ENCODE assay signal across 6 cellular contexts in the genomic region with DNA sequence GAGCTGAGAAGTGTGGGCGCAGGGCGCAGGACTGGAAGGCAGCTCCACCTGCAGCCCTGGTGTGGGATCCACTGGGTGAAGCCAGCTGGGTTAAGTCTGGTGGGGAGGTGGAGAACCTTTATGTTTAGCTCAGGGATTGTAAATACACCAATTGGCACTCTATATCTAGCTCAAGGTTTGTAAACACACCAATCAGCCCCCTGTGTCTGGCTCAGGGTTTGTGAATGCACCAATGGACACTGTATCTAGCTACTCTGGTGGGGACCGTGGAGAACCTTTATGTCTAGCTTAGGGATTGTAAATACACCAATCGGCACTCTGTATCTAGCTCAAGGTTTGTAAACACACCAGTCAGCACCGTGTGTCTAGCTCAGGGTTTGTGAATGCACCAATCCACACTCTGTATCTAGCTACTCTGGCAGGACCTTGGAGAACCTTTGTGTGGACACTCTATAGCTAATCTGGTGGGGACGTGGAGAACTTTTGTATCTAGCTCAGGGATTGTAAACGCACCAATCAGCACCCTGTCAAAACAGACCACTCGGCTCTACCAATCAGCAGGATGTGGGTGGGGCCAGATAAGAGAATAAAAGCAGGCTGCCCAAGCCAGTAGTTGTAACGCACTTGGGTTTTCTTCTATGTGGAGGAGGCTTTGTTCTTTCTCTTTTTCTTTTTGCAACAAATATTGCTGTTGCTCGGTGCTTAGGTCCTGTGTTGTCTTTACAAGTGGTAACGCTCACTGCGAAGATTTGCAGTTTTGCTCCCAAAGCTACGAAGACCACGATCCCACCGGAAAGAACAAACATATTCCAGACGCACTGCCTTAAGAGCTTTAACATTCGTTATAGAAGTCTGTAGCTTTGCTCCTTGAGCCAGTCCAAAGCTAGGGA. TPM values are rescaled to one million over a fixed set of nuclear protein-coding genes. Genes with fewer than 3 reads are reported as not detected.
DNase-seq lines count a peak whose midpoint lies in the region; ATAC-seq, FAIRE-seq and TF ChIP-seq lines count a peak whose summit lies in the region.
"Not testable (repeated sequence)": the region's sequence is repeated elsewhere in the genome, so short reads cannot be mapped to it uniquely, and the experiment has no call there.

No MANE protein-coding gene starts in this region.

- in situ Hi-C loops in HepG2 (cut with HindIII; ENCODE audit: extremely low pct_ligation_motif_present, low pct_unique_long_range_greater_than_20kb): not testable (repeated sequence)

- POLR2A ChIA-PET in WTC11 (lab: Charles Lee): interaction anchor here (4.5 kb wide), 1 partner anchor 26 kb away, joined by 43 read pairs; the partner anchor contains the start of gene TMEM14B
- POLR2A ChIA-PET in HepG2 (lab: Yijun Ruan, JAX): interaction anchor here (0.6 to 6.6 kb wide), 22 partner anchors 10 to 1288 kb away, joined by 3 to 332 read pairs (median 6); partner anchors contain the start of genes C6orf52, GCNT2, PAK1IP1 and TMEM14B

- not testable (repeated sequence) for TF ChIP-seq CTCF in NB4 (IDR thresholded peaks at IDR 0.05; ENCODE audit: low read depth, low read length); WTC11 (IDR thresholded peaks at IDR 0.05)
- peak; percentile 51; the same call in 1 of the 2 replicates for TF ChIP-seq CTCF in HepG2 (CRISPR knock-in tag; IDR thresholded peaks at IDR 0.05)

- not testable (repeated sequence) for H3K27me3 ChIP-seq in CD4-positive, CD25-positive, alpha-beta regulatory T cell (ENCODE audit: control insufficient read depth, insufficient read depth, low read length); HepG2 (ENCODE audit: control insufficient read depth in 1 of 2, insufficient read depth in 2 of 2, low read length in 2 of 2); skeletal muscle satellite cell (ENCODE audit: control insufficient read depth, insufficient read depth, low read length)

- TF ChIP-seq POLR2A in NB4 (IDR thresholded peaks at IDR 0.05; ENCODE audit: extremely low read depth, insufficient read length): not testable (repeated sequence)
- TF ChIP-seq POLR2A in HepG2 (IDR thresholded peaks at IDR 0.05; ENCODE audit: insufficient read depth in 1 of 2, low read depth in 2 of 2, low read length in 2 of 2): peak; percentile 86 to 96

- not testable (repeated sequence) for H3K36me3 Mint-ChIP-seq in CD4-positive, CD25-positive, alpha-beta regulatory T cell
- H3K36me3 Mint-ChIP-seq in WTC11: peaks cover 29% of the 10 kb centered on the region
- peaks cover 11% of the 10 kb centered on the region for H3K36me3 Mint-ChIP-seq in central memory CD8-positive, alpha-beta T cell (ENCODE audit: insufficient read depth)

- H3K27me3 Mint-ChIP-seq in CD4-positive, CD25-positive, alpha-beta regulatory T cell; WTC11 (ENCODE audit: low read depth); central memory CD8-positive, alpha-beta T cell: not testable (repeated sequence)

- not testable (repeated sequence) for H2AFZ ChIP-seq in HepG2 (ENCODE audit: low read length)

- H3K9me3 ChIP-seq in CD4-positive, CD25-positive, alpha-beta regulatory T cell (ENCODE audit: control insufficient read depth in 2 of 2, low read length in 2 of 2); skeletal muscle satellite cell (replicated peaks; ENCODE audit: low read length): not testable (repeated sequence)
- H3K9me3 ChIP-seq in HepG2 (ENCODE audit: low read length): peaks cover 15% of the 10 kb centered on the region

- H3K4me2 ChIP-seq in HepG2 (ENCODE audit: low read depth, low read length): peak overlapping the region; percentile 84
- peak overlapping the region; percentile 91 for H3K4me2 ChIP-seq in skeletal muscle satellite cell (ENCODE audit: low read length)

- peaks cover 14 to 59% (median 42%) of the 10 kb centered on the region in 4 donors for H3K4me1 Mint-ChIP-seq in CD4-positive, CD25-positive, alpha-beta regulatory T cell
- H3K4me1 Mint-ChIP-seq in WTC11: peaks cover 28% of the 10 kb centered on the region
- peaks cover 49% of the 10 kb centered on the region for H3K4me1 Mint-ChIP-seq in central memory CD8-positive, alpha-beta T cell

- peak overlapping the region; percentile 57 for H3K4me3 ChIP-seq in CD4-positive, CD25-positive, alpha-beta regulatory T cell (ENCODE audit: low read depth, low read length)
- H3K4me3 ChIP-seq in NB4 (ENCODE audit: low read depth, low read length) (peak overlapping the region; percentile 70), HepG2 (replicated peaks in 1 of 3; ENCODE audit: insufficient read depth in 1 of 3, low read depth in 2 of 3, low read length in 3 of 3) (peak overlapping the region; percentile 56 to 78 (median 70)), skeletal muscle satellite cell (ENCODE audit: low read length) (peak overlapping the region; percentile 77)

- TSS peak; percentile 67 for BruUV-seq in HepG2 (replicated peaks; lab: Mats Ljungman, UMichigan)

- DNase-seq in CD4-positive, CD25-positive, alpha-beta regulatory T cell; WTC11 (ENCODE audit: low spot score); central memory CD8-positive, alpha-beta T cell (ENCODE audit: low spot score in 2 of 2): not testable (repeated sequence)
- DNase-seq in NB4 (ENCODE audit: low read depth) (peak; percentile 66), HepG2 (ENCODE audit: low spot score) (peak; percentile 97)

- not testable (repeated sequence) for H4K20me1 ChIP-seq in HepG2 (ENCODE audit: insufficient read depth, low read length)

- not testable (repeated sequence) for H3K9me3 Mint-ChIP-seq in CD4-positive, CD25-positive, alpha-beta regulatory T cell; central memory CD8-positive, alpha-beta T cell
- peaks cover 30% of the 10 kb centered on the region for H3K9me3 Mint-ChIP-seq in WTC11

- not testable (repeated sequence) for H3K36me3 ChIP-seq in CD4-positive, CD25-positive, alpha-beta regulatory T cell (ENCODE audit: control insufficient read depth, insufficient read depth, low read length)
- H3K36me3 ChIP-seq in HepG2 (replicated peaks in 1 of 2; ENCODE audit: control insufficient read depth in 1 of 2, insufficient read depth in 2 of 2, low read length in 2 of 2) (peaks cover 7 to 13% of the 10 kb centered on the region in 2 experiments), skeletal muscle satellite cell (ENCODE audit: insufficient read depth, low read length) (peaks cover 13% of the 10 kb centered on the region)

- peaks cover 25% of the 10 kb centered on the region for H3K79me2 ChIP-seq in HepG2 (ENCODE audit: insufficient read depth, low read length)

- H3K27ac ChIP-seq in CD4-positive, CD25-positive, alpha-beta regulatory T cell (ENCODE audit: insufficient read depth, low read length, poor library complexity, severe bottlenecking): peak overlapping the region; percentile 74
- peak overlapping the region; percentile 95 for H3K27ac ChIP-seq in HepG2 (ENCODE audit: extremely low read length, insufficient read depth, low read length)

- intact Hi-C loops in HepG2 (cut with micrococcal nuclease; ENCODE audit: unreplicated experiment): loop anchor here (1.0 kb wide), 1 partner anchor 27 kb away; the partner anchor contains the start of genes C6orf52 and PAK1IP1

- H3K4me1 ChIP-seq in CD4-positive, CD25-positive, alpha-beta regulatory T cell (ENCODE audit: control insufficient read depth, insufficient read depth, low read length, poor library complexity, severe bottlenecking): peaks cover 27% of the 10 kb centered on the region
- H3K4me1 ChIP-seq in HepG2 (ENCODE audit: insufficient read depth, low read length): peaks cover 34% of the 10 kb centered on the region
- peaks cover 18% of the 10 kb centered on the region for H3K4me1 ChIP-seq in skeletal muscle satellite cell (ENCODE audit: control insufficient read depth, insufficient read depth, low read length)

- H3K9ac ChIP-seq in HepG2 (ENCODE audit: insufficient read depth, low read depth, low read length) (peak overlapping the region; percentile 90), skeletal muscle satellite cell (ENCODE audit: low read depth, low read length) (peak overlapping the region; percentile 79)

- CTCF ChIA-PET in WTC11 (lab: Charles Lee): interaction anchor here (1.0 to 2.7 kb wide), 2 partner anchors 26 to 243 kb away, joined by 3 to 11 read pairs; partner anchors contain the start of gene TMEM14B
- CTCF ChIA-PET in HepG2 (lab: Yijun Ruan, JAX; ENCODE audit: low intra/inter-chr PET ratio, low total read pairs): not testable (repeated sequence)

- 36% methylated on average over 15 of the region's 17 CpGs for WGBS in HepG2 (ENCODE audit: low lambda C conversion rate)

- peak; percentile 13 to 20; a peak in 1 of 4 replicates for TF ChIP-seq EP300 in HepG2 (IDR thresholded peaks at IDR 0.05; ENCODE audit: low read depth in 2 of 2, low read length in 2 of 2)
- TF ChIP-seq EP300 in HepG2 (CRISPR knock-in tag; IDR thresholded peaks at IDR 0.05; ENCODE audit: borderline replicate concordance): 0 out of 2 replicates have a peak, but pooled peaks have one; percentile 39

- TF ChIP-seq RAD21 in HepG2 (CRISPR knock-in tag; IDR thresholded peaks at IDR 0.05): peak; percentile 40; the same call in 1 of the 2 replicates

- peak; percentile 39 for FAIRE-seq in HepG2 (lab: Jason Lieb, UNC)

- peak overlapping the region; percentile 93 to 99 (median 94) for H3K4me3 Mint-ChIP-seq in CD4-positive, CD25-positive, alpha-beta regulatory T cell
- H3K4me3 Mint-ChIP-seq in WTC11: peak overlapping the region; percentile 97
- H3K4me3 Mint-ChIP-seq in central memory CD8-positive, alpha-beta T cell: peak overlapping the region; percentile 91

- H3K27ac Mint-ChIP-seq in CD4-positive, CD25-positive, alpha-beta regulatory T cell: peak overlapping the region; percentile 79 to 94 (median 93)
- peak overlapping the region; percentile 99 for H3K27ac Mint-ChIP-seq in WTC11
- H3K27ac Mint-ChIP-seq in central memory CD8-positive, alpha-beta T cell (ENCODE audit: low read depth): peak overlapping the region; percentile 25

- not testable (repeated sequence) for ATAC-seq in CD4-positive, CD25-positive, alpha-beta regulatory T cell (ENCODE audit: low read depth in 2 of 2); WTC11; central memory CD8-positive, alpha-beta T cell (replicated peaks; ENCODE audit: extremely low read depth, poor library complexity, severe bottlenecking)
- ATAC-seq in HepG2: peak; percentile 19

RNA-seq across cellular contexts. Expression of gene TMEM14C, which starts 1.7 kb away (rescaled TPM):
- 15.7 TPM for total RNA-seq in CD4-positive, CD25-positive, alpha-beta regulatory T cell
- polyA plus RNA-seq in CD4-positive, CD25-positive, alpha-beta regulatory T cell: 100 to 1,000 TPM in 1 of 4 donors, 10 to 100 TPM in 3; 83.7 to 172 (median 89.2) TPM
- 103 to 122 TPM (median 119 TPM) in 3 replicates for total RNA-seq in WTC11 (2021)
- total RNA-seq in HepG2 (2016; rRNA removed; fragmentation: Illumina TruSeq; extraction: Trizol): 163 and 184 TPM in 2 replicates
- 87.4 and 106 TPM in 2 replicates for total RNA-seq in HepG2 (2016; cell fraction: cytosol; rRNA removed; fragmentation: Illumina TruSeq; extraction: Trizol; ENCODE audit: low read depth)
- total RNA-seq in HepG2 (2016; cell fraction: insoluble cytoplasmic fraction; rRNA removed; fragmentation: Illumina TruSeq; extraction: Trizol): 172 and 188 TPM in 2 replicates
- total RNA-seq in HepG2 (2016; cell fraction: membrane; rRNA removed; fragmentation: Illumina TruSeq; extraction: Trizol): 122 and 141 TPM in 2 replicates
- total RNA-seq in HepG2 (2016; cell fraction: nucleus; rRNA removed; fragmentation: Illumina TruSeq; extraction: Trizol): 137 and 149 TPM in 2 replicates
- polyA plus RNA-seq in HepG2 (2011; rRNA removed): 157 and 184 TPM in 2 replicates
- 179 and 195 TPM in 2 replicates for polyA plus RNA-seq in HepG2 (2011; cell fraction: cytosol; rRNA removed)
- 50.7 TPM in 2 replicates for polyA plus RNA-seq in HepG2 (2011; cell fraction: nucleus; rRNA removed)
- polyA plus RNA-seq in HepG2 (2012): 127 and 151 TPM in 2 replicates
- 93.8 and 119 TPM in 2 replicates for polyA plus RNA-seq in HepG2 (2016; cell fraction: cytosol; fragmentation: Illumina TruSeq; extraction: Trizol; ENCODE audit: low read depth)
- 155 and 169 TPM in 2 replicates for polyA plus RNA-seq in HepG2 (2016; cell fraction: insoluble cytoplasmic fraction; fragmentation: Illumina TruSeq; extraction: Trizol; ENCODE audit: low read depth)
- polyA plus RNA-seq in HepG2 (2016; cell fraction: membrane; fragmentation: Illumina TruSeq; extraction: Trizol; ENCODE audit: low read depth): 116 and 139 TPM in 2 replicates
- 215 and 223 TPM in 2 replicates for polyA plus RNA-seq in HepG2 (2016; cell fraction: nucleus; fragmentation: Illumina TruSeq; extraction: Trizol; ENCODE audit: insufficient read depth, low read depth)
- polyA minus RNA-seq in HepG2 (2011; rRNA and poly(A)+ RNA removed; ENCODE audit: low replicate concordance): 101 and 129 TPM in 2 replicates
- 36.3 and 44.5 TPM in 2 replicates for polyA minus RNA-seq in HepG2 (2011; cell fraction: cytosol; rRNA and poly(A)+ RNA removed)
- 24.2 and 24.3 TPM in 2 replicates for polyA minus RNA-seq in HepG2 (2011; cell fraction: nucleus; rRNA and poly(A)+ RNA removed)
- total RNA-seq in skeletal muscle satellite cell (2012; rRNA removed): 91.8 and 130 TPM in 2 replicates

RNA-seq across cellular contexts. Expression of gene TMEM14B, which starts 26.4 kb away (rescaled TPM):
- total RNA-seq in CD4-positive, CD25-positive, alpha-beta regulatory T cell: 48.8 TPM
- 100 to 1,000 TPM; 177 to 219 (median 209) TPM for polyA plus RNA-seq in CD4-positive, CD25-positive, alpha-beta regulatory T cell
- total RNA-seq in WTC11 (2021) (72.7 to 82.9 TPM (median 78.0 TPM) in 3 replicates), HepG2 (2016; rRNA removed; fragmentation: Illumina TruSeq; extraction: Trizol) (191 and 200 TPM in 2 replicates)
- 220 and 308 TPM in 2 replicates for total RNA-seq in HepG2 (2016; cell fraction: cytosol; rRNA removed; fragmentation: Illumina TruSeq; extraction: Trizol; ENCODE audit: low read depth)
- total RNA-seq in HepG2 (2016; cell fraction: insoluble cytoplasmic fraction; rRNA removed; fragmentation: Illumina TruSeq; extraction: Trizol): 192 and 194 TPM in 2 replicates
- 279 and 333 TPM in 2 replicates for total RNA-seq in HepG2 (2016; cell fraction: membrane; rRNA removed; fragmentation: Illumina TruSeq; extraction: Trizol)
- 116 and 125 TPM in 2 replicates for total RNA-seq in HepG2 (2016; cell fraction: nucleus; rRNA removed; fragmentation: Illumina TruSeq; extraction: Trizol)
- polyA plus RNA-seq in HepG2 (2011; rRNA removed): 86.9 and 133 TPM in 2 replicates
- 90.3 and 110 TPM in 2 replicates for polyA plus RNA-seq in HepG2 (2011; cell fraction: cytosol; rRNA removed)
- 36.1 and 45.4 TPM in 2 replicates for polyA plus RNA-seq in HepG2 (2011; cell fraction: nucleus; rRNA removed)
- polyA plus RNA-seq in HepG2 (2012): 61.8 and 116 TPM in 2 replicates
- polyA plus RNA-seq in HepG2 (2016; cell fraction: cytosol; fragmentation: Illumina TruSeq; extraction: Trizol; ENCODE audit: low read depth): 248 and 371 TPM in 2 replicates
- polyA plus RNA-seq in HepG2 (2016; cell fraction: insoluble cytoplasmic fraction; fragmentation: Illumina TruSeq; extraction: Trizol; ENCODE audit: low read depth): 171 and 177 TPM in 2 replicates
- polyA plus RNA-seq in HepG2 (2016; cell fraction: membrane; fragmentation: Illumina TruSeq; extraction: Trizol; ENCODE audit: low read depth): 243 and 316 TPM in 2 replicates
- polyA plus RNA-seq in HepG2 (2016; cell fraction: nucleus; fragmentation: Illumina TruSeq; extraction: Trizol; ENCODE audit: insufficient read depth, low read depth): 178 and 179 TPM in 2 replicates
- polyA minus RNA-seq in HepG2 (2011; rRNA and poly(A)+ RNA removed; ENCODE audit: low replicate concordance): 57.9 and 63.5 TPM in 2 replicates
- 22.6 and 28.8 TPM in 2 replicates for polyA minus RNA-seq in HepG2 (2011; cell fraction: cytosol; rRNA and poly(A)+ RNA removed)
- polyA minus RNA-seq in HepG2 (2011; cell fraction: nucleus; rRNA and poly(A)+ RNA removed): 64.8 and 69.5 TPM in 2 replicates
- 85.9 and 103 TPM in 2 replicates for total RNA-seq in skeletal muscle satellite cell (2012; rRNA removed)

RNA-seq across cellular contexts. Expression of gene PAK1IP1, which starts 26.4 kb away (rescaled TPM):
- total RNA-seq in CD4-positive, CD25-positive, alpha-beta regulatory T cell: 6.0 TPM
- 10 to 100 TPM; 12.2 to 14.4 (median 13.9) TPM for polyA plus RNA-seq in CD4-positive, CD25-positive, alpha-beta regulatory T cell
- total RNA-seq in WTC11 (2021): 24.8 to 30.4 TPM (median 24.9 TPM) in 3 replicates
- total RNA-seq in HepG2 (2016; rRNA removed; fragmentation: Illumina TruSeq; extraction: Trizol): 66.2 and 106 TPM in 2 replicates
- 11.9 and 13.2 TPM in 2 replicates for total RNA-seq in HepG2 (2016; cell fraction: cytosol; rRNA removed; fragmentation: Illumina TruSeq; extraction: Trizol; ENCODE audit: low read depth)
- 64.7 and 103 TPM in 2 replicates for total RNA-seq in HepG2 (2016; cell fraction: insoluble cytoplasmic fraction; rRNA removed; fragmentation: Illumina TruSeq; extraction: Trizol)
- 18.5 and 23.4 TPM in 2 replicates for total RNA-seq in HepG2 (2016; cell fraction: membrane; rRNA removed; fragmentation: Illumina TruSeq; extraction: Trizol)
- 27.0 and 28.3 TPM in 2 replicates for total RNA-seq in HepG2 (2016; cell fraction: nucleus; rRNA removed; fragmentation: Illumina TruSeq; extraction: Trizol)
- polyA plus RNA-seq in HepG2 (2011; rRNA removed): 17.0 and 23.4 TPM in 2 replicates
- 11.7 and 15.1 TPM in 2 replicates for polyA plus RNA-seq in HepG2 (2011; cell fraction: cytosol; rRNA removed)
- polyA plus RNA-seq in HepG2 (2011; cell fraction: nucleus; rRNA removed): 5.6 and 6.6 TPM in 2 replicates
- polyA plus RNA-seq in HepG2 (2012): 21.1 and 24.1 TPM in 2 replicates
- polyA plus RNA-seq in HepG2 (2016; cell fraction: cytosol; fragmentation: Illumina TruSeq; extraction: Trizol; ENCODE audit: low read depth): 5.7 and 6.5 TPM in 2 replicates
- 92.1 and 98.0 TPM in 2 replicates for polyA plus RNA-seq in HepG2 (2016; cell fraction: insoluble cytoplasmic fraction; fragmentation: Illumina TruSeq; extraction: Trizol; ENCODE audit: low read depth)
- 9.4 and 11.3 TPM in 2 replicates for polyA plus RNA-seq in HepG2 (2016; cell fraction: membrane; fragmentation: Illumina TruSeq; extraction: Trizol; ENCODE audit: low read depth)
- 36.0 and 37.3 TPM in 2 replicates for polyA plus RNA-seq in HepG2 (2016; cell fraction: nucleus; fragmentation: Illumina TruSeq; extraction: Trizol; ENCODE audit: insufficient read depth, low read depth)
- 15.3 and 20.5 TPM in 2 replicates for polyA minus RNA-seq in HepG2 (2011; rRNA and poly(A)+ RNA removed; ENCODE audit: low replicate concordance)
- 6.3 and 9.7 TPM in 2 replicates for polyA minus RNA-seq in HepG2 (2011; cell fraction: cytosol; rRNA and poly(A)+ RNA removed)
- polyA minus RNA-seq in HepG2 (2011; cell fraction: nucleus; rRNA and poly(A)+ RNA removed): 7.9 and 10.6 TPM in 2 replicates
- total RNA-seq in skeletal muscle satellite cell (2012; rRNA removed): 25.3 and 30.4 TPM in 2 replicates

RNA-seq across cellular contexts. Expression of gene C6orf52, which starts 26.8 kb away (rescaled TPM):
- not detected for total RNA-seq in CD4-positive, CD25-positive, alpha-beta regulatory T cell
- 1 to 10 TPM in 2 of 4 donors, under 1 TPM in 1, not detected in 1; 0.68 to 2.6 (median 2.3) TPM for polyA plus RNA-seq in CD4-positive, CD25-positive, alpha-beta regulatory T cell
- total RNA-seq in WTC11 (2021) (0.42 to 1.8 TPM (median 0.50 TPM) in 3 replicates), HepG2 (2016; rRNA removed; fragmentation: Illumina TruSeq; extraction: Trizol) (0.53 and 0.66 TPM in 2 replicates)
- total RNA-seq in HepG2 (2016; cell fraction: cytosol; rRNA removed; fragmentation: Illumina TruSeq; extraction: Trizol; ENCODE audit: low read depth): not detected in 2 replicates
- total RNA-seq in HepG2 (2016; cell fraction: insoluble cytoplasmic fraction; rRNA removed; fragmentation: Illumina TruSeq; extraction: Trizol): 1.0 and 1.1 TPM in 2 replicates
- total RNA-seq in HepG2 (2016; cell fraction: membrane; rRNA removed; fragmentation: Illumina TruSeq; extraction: Trizol): not detected in 2 replicates
- not detected in 2 replicates for total RNA-seq in HepG2 (2016; cell fraction: nucleus; rRNA removed; fragmentation: Illumina TruSeq; extraction: Trizol)
- 0.50 TPM in 1 of 2 replicates, not detected in the other for polyA plus RNA-seq in HepG2 (2011; rRNA removed)
- 0.35 and 0.38 TPM in 2 replicates for polyA plus RNA-seq in HepG2 (2011; cell fraction: cytosol; rRNA removed)
- not detected in 2 replicates for polyA plus RNA-seq in HepG2 (2011; cell fraction: nucleus; rRNA removed)
- polyA plus RNA-seq in HepG2 (2012): 0.36 and 0.52 TPM in 2 replicates
- not detected in 2 replicates for polyA plus RNA-seq in HepG2 (2016; cell fraction: cytosol; fragmentation: Illumina TruSeq; extraction: Trizol; ENCODE audit: low read depth)
- polyA plus RNA-seq in HepG2 (2016; cell fraction: insoluble cytoplasmic fraction; fragmentation: Illumina TruSeq; extraction: Trizol; ENCODE audit: low read depth): 0.60 and 1.2 TPM in 2 replicates
- polyA plus RNA-seq in HepG2 (2016; cell fraction: membrane; fragmentation: Illumina TruSeq; extraction: Trizol; ENCODE audit: low read depth): not detected in 2 replicates
- polyA plus RNA-seq in HepG2 (2016; cell fraction: nucleus; fragmentation: Illumina TruSeq; extraction: Trizol; ENCODE audit: insufficient read depth, low read depth): 1.4 TPM in 1 of 2 replicates, not detected in the other
- not detected in 2 replicates for polyA minus RNA-seq in HepG2 (2011; rRNA and poly(A)+ RNA removed; ENCODE audit: low replicate concordance)
- not detected in 2 replicates for polyA minus RNA-seq in HepG2 (2011; cell fraction: cytosol; rRNA and poly(A)+ RNA removed)
- not detected in 2 replicates for polyA minus RNA-seq in HepG2 (2011; cell fraction: nucleus; rRNA and poly(A)+ RNA removed)
- total RNA-seq in skeletal muscle satellite cell (2012; rRNA removed): 0.66 and 1.5 TPM in 2 replicates

Comparison
In these comparisons a context has a peak if more than half of its experiments do, and no peak if none do; other contexts are left out.
1. H3K27ac Mint-ChIP-seq: peak in every context shown above with its lines; median percentile 99 in WTC11; 93 in CD4-positive, CD25-positive, alpha-beta regulatory T cell; 25 in central memory CD8-positive, alpha-beta T cell.